In genomic region chr7:37352974-37353948, GRCh38 we compare ENCODE assay signal across 8 cellular contexts.
DNase-seq lines count a peak whose midpoint lies in the region; ATAC-seq, FAIRE-seq and TF ChIP-seq lines count a peak whose summit lies in the region.

No MANE protein-coding gene starts in this region.

- H4K5ac ChIP-seq in H1 (ENCODE audit: insufficient read length, low read depth, low read length): no peak overlapping the region

- no peaks in the 10 kb centered on the region for H3K23me2 ChIP-seq in H1 (ENCODE audit: low read depth, low read length)

- no peak overlapping the region for H2BK120ac ChIP-seq in H1 (replicated peaks; ENCODE audit: low read depth, low read length)

- no peak overlapping the region for H3K9ac ChIP-seq in H1 (replicated peaks in 1 of 4; ENCODE audit: extremely low read depth in 1 of 4, low read depth in 3 of 4, low read length in 3 of 4)

- no peaks in the 10 kb centered on the region for H3K79me2 ChIP-seq in H1 (ENCODE audit: control insufficient read depth in 1 of 2, insufficient read depth in 2 of 2, low read length in 2 of 2)

- no peak overlapping the region; the same call in 1 of the 2 replicates for H3K18ac ChIP-seq in H1 (ENCODE audit: extremely low read depth, low read length)

- 0 out of 2 replicates have a peak overlapping the region, but pooled peaks have one; percentile 1 for H2BK15ac ChIP-seq in H1 (ENCODE audit: low read length)

- no peak overlapping the region for H3K56ac ChIP-seq in H1 (replicated peaks; ENCODE audit: insufficient read length, low read depth, low read length)

- peaks cover 2 to 7% (median 5%) of the 10 kb centered on the region in 4 experiments; a peak in 5 of 7 replicates for H3K4me1 ChIP-seq in H1 (replicated peaks in 1 of 4; ENCODE audit: control insufficient read depth in 3 of 4, insufficient read depth in 4 of 4, low read length in 3 of 4)

- H3K9me3 ChIP-seq in H1 (ENCODE audit: insufficient read depth in 2 of 2, low read depth in 1 of 2, low read length in 1 of 2): no peaks in the 10 kb centered on the region

- no peak overlapping the region for H4K91ac ChIP-seq in H1 (replicated peaks; ENCODE audit: insufficient read length, low read length)

- no peak overlapping the region for H3K23ac ChIP-seq in H1 (ENCODE audit: insufficient read length)

- CTCF ChIA-PET in H1 (lab: Charles Lee; ENCODE audit: partially characterized antibody): interaction anchor here (0.5 to 3.8 kb wide), 15 partner anchors 10 to 642 kb away, joined by 3 to 40 read pairs (median 4); no protein-coding TSS in a partner anchor
- CTCF ChIA-PET in RWPE1 (lab: Yijun Ruan, JAX): no interaction called here

- TF ChIP-seq CTCF in GM12875 (IDR thresholded peaks at IDR 0.05; ENCODE audit: borderline replicate concordance, insufficient read depth, low read depth, low read length): peak; percentile 88
- peak; percentile 50 to 72 (median 65) for TF ChIP-seq CTCF in H1 (IDR thresholded peaks at IDR 0.05; ENCODE audit: control extremely low read depth in 1 of 3, insufficient read depth in 1 of 3, low read depth in 1 of 3, low read length in 3 of 3)
- no peak for TF ChIP-seq CTCF in RWPE1 (conservative IDR thresholded peaks at IDR 0.05; ENCODE audit: low read depth)

- FAIRE-seq in H1 (lab: Jason Lieb, UNC): peak; percentile 19

- no peak for TF ChIP-seq EP300 in H1 (IDR thresholded peaks at IDR 0.05; ENCODE audit: borderline replicate concordance in 1 of 2, low read depth in 2 of 2, low read length in 2 of 2)

- no peaks in the 10 kb centered on the region for H3K36me3 ChIP-seq in H1 (ENCODE audit: control insufficient read depth in 2 of 4, insufficient read depth in 4 of 4, low read length in 3 of 4)

- DNase-seq in KG1 (lab: John Stamatoyannopoulos, UW) (peak; percentile 79), H1 (ENCODE audit: low read depth in 1 of 2, low spot score in 2 of 2) (peak; percentile 17 to 55), RWPE1 (ENCODE audit: low spot score) (no peak)
- DNase-seq in activated CD4-positive, alpha-beta T cell treated with anti-CD3 and anti-CD28 coated beads for 1 hour: peak; percentile 50
- peak in 2 of 3 donors; percentile 56 to 72 for DNase-seq in stimulated activated CD4-positive, alpha-beta T cell treated with anti-CD3 and anti-CD28 coated beads, Interleukin-12 subunit alpha, Interleukin-12 subunit beta, amount 100 ng/mL, for 48 hours (ENCODE audit: low read depth in 2 of 3, low spot score in 1 of 3)
- DNase-seq in NK-92 treated with Interleukin-12 subunit alpha and Interleukin-12 subunit beta, amount 100 ng/mL, for 24 hours (lab: John Stamatoyannopoulos, UW): no peak

- H2BK5ac ChIP-seq in H1 (ENCODE audit: low read depth, low read length): no peak overlapping the region; the same call in 1 of the 2 replicates

- H3K27me3 ChIP-seq in H1 (replicated peaks in 1 of 4; ENCODE audit: control insufficient read depth in 3 of 4, extremely low read depth in 1 of 4, insufficient read depth in 3 of 4, low read length in 3 of 4): no peaks in the 10 kb centered on the region

- peak overlapping the region; percentile 61 for H3K4me3 ChIP-seq in GM12875 (ENCODE audit: low read depth, low read length)
- H3K4me3 ChIP-seq in H1 (ENCODE audit: extremely low read depth in 1 of 4, insufficient read depth in 2 of 4, low read depth in 3 of 4, low read length in 4 of 4): no peak overlapping the region

- no peak overlapping the region for H3K14ac ChIP-seq in H1 (ENCODE audit: insufficient read length)

- no peak overlapping the region for H3K4ac ChIP-seq in H1 (replicated peaks; ENCODE audit: insufficient read length, low read depth, low read length)

- no peak overlapping the region for H2BK12ac ChIP-seq in H1 (ENCODE audit: low read depth, low read length)

- WGBS in H1 (ENCODE audit: extremely low coverage in 1 of 2, insufficient coverage in 1 of 2, insufficient read length in 1 of 2, insufficient replicate concordance in 2 of 2, low coverage in 1 of 2, low lambda C conversion rate in 2 of 2, missing lambda C conversion rate in 1 of 2), 2 experiments: 88% methylated on average over 32 of the region's 32 CpGs; no CpG with 5 or more reads in 1 of the 2 experiments

- H2BK20ac ChIP-seq in H1 (ENCODE audit: low read length): no peak overlapping the region

- H3K27ac ChIP-seq in H1 (ENCODE audit: low read depth, low read length) (no peak overlapping the region), RWPE1 (no peak overlapping the region)

- no peak for TF ChIP-seq POLR2A in H1 (IDR thresholded peaks at IDR 0.05; ENCODE audit: control extremely low read depth in 1 of 2, low read depth in 2 of 2, low read length in 2 of 2)

- peak; percentile 77 to 83 for TF ChIP-seq RAD21 in H1 (IDR thresholded peaks at IDR 0.05 in 1 of 2, conservative IDR thresholded peaks at IDR 0.05 in 1 of 2; ENCODE audit: low read depth in 2 of 2, low read length in 2 of 2)

- POLR2A ChIA-PET in H1 (lab: Charles Lee; ENCODE audit: partially characterized antibody): interaction anchor here (0.7 kb wide), 2 partner anchors 16 to 58 kb away, joined by 3 read pairs; no protein-coding TSS in a partner anchor
- POLR2A ChIA-PET in RWPE1 (lab: Yijun Ruan, JAX; ENCODE audit: low non-redundant PET): no interaction called here

- no peak overlapping the region for H4K8ac ChIP-seq in H1 (ENCODE audit: extremely low read depth, insufficient read depth, low read length)

- H2AK5ac ChIP-seq in H1 (ENCODE audit: low read depth, low read length): no peak overlapping the region; the same call in 1 of the 2 replicates

- ATAC-seq in GM21717 (IDR thresholded peaks at IDR 0.05; ENCODE audit: unreplicated experiment): peak; percentile 47

- H4K20me1 ChIP-seq in H1 (replicated peaks in 1 of 2; ENCODE audit: control insufficient read depth in 1 of 2, insufficient read depth in 2 of 2, low read length in 2 of 2): no peaks in the 10 kb centered on the region

- H3K79me1 ChIP-seq in H1 (ENCODE audit: low read depth, low read length): no peaks in the 10 kb centered on the region; the same call in 1 of the 2 replicates

- H3K4me2 ChIP-seq in H1 (ENCODE audit: insufficient read depth in 1 of 2, low read depth in 2 of 2, low read length in 2 of 2): no peak overlapping the region

- no peak overlapping the region for H2AFZ ChIP-seq in H1 (ENCODE audit: low read length)

TF ChIP-seq in H1, 55 proteins besides CTCF, POLR2A, EP300 and RAD21:
- no peak for TF ChIP-seq ASH2L (IDR thresholded peaks at IDR 0.05; ENCODE audit: low read length)
- TF ChIP-seq TEAD4 (IDR thresholded peaks at IDR 0.05; ENCODE audit: low read depth, low read length): peak; percentile 47

Comparison
In these comparisons a context has a peak if more than half of its experiments do, and no peak if none do; other contexts are left out.
1. DNase-seq: peak in KG1 (single experiment), activated CD4-positive, alpha-beta T cell treated with anti-CD3 and anti-CD28 coated beads for 1 hour (single experiment), H1 (2 of 2) and stimulated activated CD4-positive, alpha-beta T cell treated with anti-CD3 and anti-CD28 coated beads, Interleukin-12 subunit alpha, Interleukin-12 subunit beta, amount 100 ng/mL, for 48 hours (2 of 3); none in RWPE1 (single experiment) and NK-92 treated with Interleukin-12 subunit alpha and Interleukin-12 subunit beta, amount 100 ng/mL, for 24 hours (single experiment).